Comparison of ENCODE assay signal across 8 cellular contexts in genomic region chr2:97966545-97967215, GRCh38. TPM values are rescaled to one million over a fixed set of nuclear protein-coding genes. Genes with fewer than 3 reads are reported as not detected.
DNase-seq lines count a peak whose midpoint lies in the region; ATAC-seq and TF ChIP-seq lines count a peak whose summit lies in the region.
"Had no signal": no experiment of that assay in that cellular context is flagged by ENCODE, and none has a peak within 500 bp of the region (broad histone marks: within the 10 kb centered on the region; RNA-seq: fewer than 3 reads in every experiment).

No MANE protein-coding gene starts in this region.

- H3K4me1 ChIP-seq in skeletal muscle tissue (ENCODE audit: control insufficient read depth in 3 of 3, insufficient read depth in 3 of 3, low read length in 3 of 3) (peaks cover 15 to 36% (median 30%) of the 10 kb centered on the region in 3 donors), ascending aorta (peaks cover 5 to 10% of the 10 kb centered on the region in 2 donors)

- H3K9me2 ChIP-seq in SU-DHL-6 (replicated peaks; ENCODE audit: insufficient read depth, low read length): no peaks in the 10 kb centered on the region

- ATAC-seq in GM19328 (IDR thresholded peaks at IDR 0.05; ENCODE audit: unreplicated experiment) (peak; percentile 69), HG02870 (IDR thresholded peaks at IDR 0.05; ENCODE audit: unreplicated experiment) (peak; percentile 67)

- intact Hi-C loops in ascending aorta (cut with DNase I): no loop called here

- H3K27ac ChIP-seq in SU-DHL-6 (ENCODE audit: low read depth, low read length) (no peak overlapping the region), skeletal muscle tissue (ENCODE audit: low read depth, low read length) (peak overlapping the region; percentile 3), ascending aorta (no peak overlapping the region)

- H2AFZ ChIP-seq in SU-DHL-6 (ENCODE audit: low read depth, low read length, severe bottlenecking): no peak overlapping the region

- H3K36me3 ChIP-seq in SU-DHL-6 (ENCODE audit: low read length) (no peaks in the 10 kb centered on the region; the same call in 1 of the 2 replicates), skeletal muscle tissue (ENCODE audit: control insufficient read depth in 3 of 3, insufficient read depth in 3 of 3, low read length in 3 of 3) (no peaks in the 10 kb centered on the region), ascending aorta (no peaks in the 10 kb centered on the region)

- H3K9ac ChIP-seq in SU-DHL-6 (ENCODE audit: low read length) (no peak overlapping the region), skeletal muscle tissue (ENCODE audit: low read depth in 1 of 3, low read length in 3 of 3) (peak overlapping the region in 1 of 3 donors; percentile 7)

- peaks cover 80% of the 10 kb centered on the region for H3K79me2 ChIP-seq in SU-DHL-6 (ENCODE audit: insufficient read depth, low read length)

- H3K9me3 ChIP-seq in SU-DHL-6 (ENCODE audit: insufficient read depth, low read length) (no peaks in the 10 kb centered on the region), skeletal muscle tissue (ENCODE audit: control insufficient read depth in 3 of 3, low read length in 3 of 3) (no peaks in the 10 kb centered on the region), ascending aorta (no peaks in the 10 kb centered on the region)

- H4K20me1 ChIP-seq in SU-DHL-6 (ENCODE audit: low read depth, low read length): peaks cover 27% of the 10 kb centered on the region

- TF ChIP-seq CTCF in SU-DHL-6 (IDR thresholded peaks at IDR 0.05; ENCODE audit: insufficient read depth, low read length, poor library complexity, severe bottlenecking) (no peak), ascending aorta (IDR thresholded peaks at IDR 0.05) (no peak)

- no peaks in the 10 kb centered on the region for H3F3A ChIP-seq in SU-DHL-6 (ENCODE audit: insufficient read depth)

- no peak overlapping the region for H3K4me3 ChIP-seq in SU-DHL-6 (ENCODE audit: insufficient read depth, low read length, poor library complexity, severe bottlenecking)
- H3K4me3 ChIP-seq in skeletal muscle tissue (ENCODE audit: low read length in 3 of 3): no peak overlapping the region
- H3K4me3 ChIP-seq in ascending aorta: no peak overlapping the region

- H3K27me3 ChIP-seq in SU-DHL-6 (ENCODE audit: low read length): no peaks in the 10 kb centered on the region
- no peaks in the 10 kb centered on the region for H3K27me3 ChIP-seq in skeletal muscle tissue (ENCODE audit: control insufficient read depth in 3 of 3, insufficient read depth in 3 of 3, low read length in 3 of 3)
- H3K27me3 ChIP-seq in ascending aorta: no peaks in the 10 kb centered on the region

- DNase-seq in ascending aorta (ENCODE audit: low spot score in 2 of 2) (no peak), islet precursor cell (no peak), ACHN (no peak)
- DNase-seq: Karpas-422 had no signal

- in situ Hi-C loops in ACHN (cut with HindIII; ENCODE audit: low pct_ligation_motif_present, low pct_unique_long_range_greater_than_20kb, low sequenced_read_pairs): no loop called here

- peak overlapping the region; percentile 1 for H3K4me2 ChIP-seq in SU-DHL-6 (ENCODE audit: low read depth, low read length, poor library complexity, severe bottlenecking)

RNA-seq across cellular contexts. Expression of gene TMEM131, which starts 29.1 kb away (rescaled TPM):
- total RNA-seq in skeletal muscle tissue: 32.9 TPM
- 20.0 TPM for total RNA-seq in ascending aorta
